Comparison of ENCODE assay signal across 23 cellular contexts in genomic region chr10:102565793-102566192, GRCh38.
A peak's percentile ranks its signal among the peaks of the same experiment; 100 is the strongest.
DNase-seq lines count a peak whose midpoint lies in the region; ATAC-seq, FAIRE-seq and TF ChIP-seq lines count a peak whose summit lies in the region.
"Had no signal": no experiment of that assay in that cellular context is flagged by ENCODE, and none has a peak within 500 bp of the region (broad histone marks: within the 10 kb centered on the region; RNA-seq: fewer than 3 reads in every experiment).

No MANE protein-coding gene starts in this region.

- H4K5ac ChIP-seq in H1 (ENCODE audit: insufficient read length, low read depth, low read length) = no peak overlapping the region

- no peak overlapping the region for H3K18ac ChIP-seq in H1 (ENCODE audit: extremely low read depth, low read length)

- no peak overlapping the region for H4K91ac ChIP-seq in H1 (replicated peaks; ENCODE audit: insufficient read length, low read length)

- no peaks in the 10 kb centered on the region for H3K79me1 ChIP-seq in H1 (ENCODE audit: low read depth, low read length)

- no peak overlapping the region for H2BK5ac ChIP-seq in H1 (ENCODE audit: low read depth, low read length)

- H4K8ac ChIP-seq in H1 (ENCODE audit: extremely low read depth, insufficient read depth, low read length) = no peak overlapping the region

- TF ChIP-seq EP300 in H1 (IDR thresholded peaks at IDR 0.05; ENCODE audit: borderline replicate concordance in 1 of 2, low read depth in 2 of 2, low read length in 2 of 2) = 0 out of 3 replicates have a peak, but pooled peaks of 1 of the 2 experiments have one; percentile 50

- TF ChIP-seq CTCF in DND-41 (IDR thresholded peaks at IDR 0.05; ENCODE audit: borderline replicate concordance, extremely low read depth, low read length, poor library complexity, severe bottlenecking) = peak; percentile 31
- peak; percentile 22 for TF ChIP-seq CTCF in HFF-Myc (IDR thresholded peaks at IDR 0.05; ENCODE audit: low read depth, low read length, missing control alignments)
- peak; percentile 56 to 88 (median 63) for TF ChIP-seq CTCF in H1 (IDR thresholded peaks at IDR 0.05; ENCODE audit: control extremely low read depth in 1 of 3, insufficient read depth in 1 of 3, low read depth in 1 of 3, low read length in 3 of 3)

- H3K9me3 ChIP-seq in DND-41 (ENCODE audit: insufficient read depth, low read length, severe bottlenecking) (no peaks in the 10 kb centered on the region), H1 (ENCODE audit: insufficient read depth in 2 of 2, low read depth in 1 of 2, low read length in 1 of 2) (no peaks in the 10 kb centered on the region; a peak in 1 of 4 replicates)
- H3K9me3 ChIP-seq: transverse colon had no signal

- no peaks in the 10 kb centered on the region for H3K23me2 ChIP-seq in H1 (ENCODE audit: low read depth, low read length)

- H2BK12ac ChIP-seq in H1 (ENCODE audit: low read depth, low read length) = no peak overlapping the region

- H2AFZ ChIP-seq in DND-41 (ENCODE audit: low read depth, low read length) = no peak overlapping the region
- no peak overlapping the region for H2AFZ ChIP-seq in H1 (ENCODE audit: low read length)

- DNase-seq in DND-41 (no peak), HFF-Myc (ENCODE audit: extremely low read depth, low read depth) (no peak), H1 (ENCODE audit: low read depth in 1 of 2, low spot score in 2 of 2) (peak; percentile 77 to 78), islet precursor cell (peak; percentile 66), cerebellar cortex (ENCODE audit: low spot score) (no peak), NCI-H2029 (lab: John Stamatoyannopoulos, UW) (no peak), H4 (ENCODE audit: low spot score) (no peak)
- DNase-seq: activated CD4-positive, alpha-beta T cell treated with anti-CD3 and anti-CD28 coated beads for 36 hours; activated T-cell treated with anti-CD3 and anti-CD28 coated beads for 4 hours; aorta; DMS 273 treated with DMSO at 0.1 percent for 48 hours; effector CD8-positive, alpha-beta T cell; erythroblast; left cardiac atrium; NCI-H1092; NCI-H187 treated with DMSO at 0.1 percent for 48 hours; NCI-H69; SIG-M5; transverse colon had no signal

- no peaks in the 10 kb centered on the region for H3K36me3 ChIP-seq in DND-41 (ENCODE audit: insufficient read depth, low read length)
- no peaks in the 10 kb centered on the region for H3K36me3 ChIP-seq in H1 (ENCODE audit: control insufficient read depth in 2 of 4, insufficient read depth in 4 of 4, low read length in 3 of 4)
- H3K36me3 ChIP-seq: cardiac muscle cell, transverse colon had no signal

- peak; percentile 58 to 69 for TF ChIP-seq RAD21 in H1 (IDR thresholded peaks at IDR 0.05 in 1 of 2, conservative IDR thresholded peaks at IDR 0.05 in 1 of 2; ENCODE audit: low read depth in 2 of 2, low read length in 2 of 2)

- H3K4me1 ChIP-seq in DND-41 (ENCODE audit: insufficient read depth, low read length) = no peaks in the 10 kb centered on the region
- 0 out of 7 replicates have a peak, but pooled peaks cover 0 to 3% (median 0%) of the 10 kb centered on the region in 4 experiments for H3K4me1 ChIP-seq in H1 (replicated peaks in 1 of 4; ENCODE audit: control insufficient read depth in 3 of 4, insufficient read depth in 4 of 4, low read length in 3 of 4)
- H3K4me1 ChIP-seq: transverse colon had no signal

- 25% methylated on average over 8 of the region's 8 CpGs; no CpG with 5 or more reads in 1 of the 2 experiments for WGBS in H1 (ENCODE audit: extremely low coverage in 1 of 2, insufficient coverage in 1 of 2, insufficient read length in 1 of 2, insufficient replicate concordance in 2 of 2, low coverage in 1 of 2, low lambda C conversion rate in 2 of 2, missing lambda C conversion rate in 1 of 2), 2 experiments

- POLR2A ChIA-PET in H1 (lab: Charles Lee; ENCODE audit: partially characterized antibody) = interaction anchor here (0.6 kb wide), 1 partner anchor 9 kb away, joined by 3 read pairs; no protein-coding TSS in a partner anchor

- no peak overlapping the region for H3K9ac ChIP-seq in DND-41 (ENCODE audit: low read depth, low read length)
- H3K9ac ChIP-seq in H1 (replicated peaks in 1 of 4; ENCODE audit: extremely low read depth in 1 of 4, low read depth in 3 of 4, low read length in 3 of 4) = no peak overlapping the region

- CTCF ChIA-PET in H1 (lab: Charles Lee; ENCODE audit: partially characterized antibody) = interaction anchor here (0.8 to 7.0 kb wide), 18 partner anchors 9 to 191 kb away, joined by 3 to 46 read pairs (median 4); partner anchors contain the start of genes SUFU and TRIM8

- H3K4me3 ChIP-seq in DND-41 (ENCODE audit: low read depth in 1 of 2, low read length in 2 of 2) = no peak overlapping the region
- H3K4me3 ChIP-seq in HFF-Myc (replicated peaks; ENCODE audit: low read depth, low read length) = no peak overlapping the region
- no peak overlapping the region for H3K4me3 ChIP-seq in H1 (ENCODE audit: extremely low read depth in 1 of 4, insufficient read depth in 2 of 4, low read depth in 3 of 4, low read length in 4 of 4)
- H3K4me3 ChIP-seq: cardiac muscle cell, coronary artery, transverse colon had no signal

- H2BK120ac ChIP-seq in H1 (replicated peaks; ENCODE audit: low read depth, low read length) = no peak overlapping the region

- no peak for TF ChIP-seq POLR2A in H1 (IDR thresholded peaks at IDR 0.05; ENCODE audit: control extremely low read depth in 1 of 2, low read depth in 2 of 2, low read length in 2 of 2)

- H3K79me2 ChIP-seq in DND-41 (ENCODE audit: insufficient read depth, low read length) = no peaks in the 10 kb centered on the region
- no peaks in the 10 kb centered on the region for H3K79me2 ChIP-seq in H1 (ENCODE audit: control insufficient read depth in 1 of 2, insufficient read depth in 2 of 2, low read length in 2 of 2)

- H3K27me3 ChIP-seq in DND-41 (ENCODE audit: insufficient read depth, low read length, poor library complexity) = no peaks in the 10 kb centered on the region
- peaks cover 10 to 49% (median 37%) of the 10 kb centered on the region in 4 experiments for H3K27me3 ChIP-seq in H1 (replicated peaks in 1 of 4; ENCODE audit: control insufficient read depth in 3 of 4, extremely low read depth in 1 of 4, insufficient read depth in 3 of 4, low read length in 3 of 4)
- H3K27me3 ChIP-seq: cardiac muscle cell, transverse colon had no signal

- no peak for ATAC-seq in DND-41 (ENCODE audit: insufficient read depth, low read depth)
- no peak for ATAC-seq in HG02852 (IDR thresholded peaks at IDR 0.05; ENCODE audit: unreplicated experiment)
- ATAC-seq: activated CD4-positive, alpha-beta T cell treated with anti-CD3 and anti-CD28 coated beads for 36 hours; left cardiac atrium; stimulated activated effector memory CD8-positive, alpha-beta T cell treated with anti-CD3 and anti-CD28 coated beads, Interleukin-12 subunit alpha, Interleukin-12 subunit beta, amount 100 ng/mL, for 72 hours had no signal

- no peak overlapping the region for H2BK20ac ChIP-seq in H1 (ENCODE audit: low read length)

- H4K20me1 ChIP-seq in DND-41 (ENCODE audit: insufficient read depth, low read length) (no peaks in the 10 kb centered on the region; the same call in 1 of the 2 replicates), H1 (replicated peaks in 1 of 2; ENCODE audit: control insufficient read depth in 1 of 2, insufficient read depth in 2 of 2, low read length in 2 of 2) (peaks cover 8 to 14% of the 10 kb centered on the region in 2 experiments)

- FAIRE-seq in H1 (lab: Jason Lieb, UNC) = peak; percentile 95

- H3K56ac ChIP-seq in H1 (replicated peaks; ENCODE audit: insufficient read length, low read depth, low read length) = no peak overlapping the region

- H3K4me2 ChIP-seq in DND-41 (ENCODE audit: insufficient read depth, low read length) = no peak overlapping the region
- peak overlapping the region in 1 of 2 experiments; percentile 30; a peak in 1 of 4 replicates for H3K4me2 ChIP-seq in H1 (ENCODE audit: insufficient read depth in 1 of 2, low read depth in 2 of 2, low read length in 2 of 2)

- H2AK5ac ChIP-seq in H1 (ENCODE audit: low read depth, low read length) = no peak overlapping the region

- H3K4ac ChIP-seq in H1 (replicated peaks; ENCODE audit: insufficient read length, low read depth, low read length) = no peak overlapping the region

- no peak overlapping the region for H3K23ac ChIP-seq in H1 (ENCODE audit: insufficient read length)

- H3K27ac ChIP-seq in DND-41 (ENCODE audit: low read length) (no peak overlapping the region), H1 (ENCODE audit: low read depth, low read length) (no peak overlapping the region)
- H3K27ac ChIP-seq: cardiac muscle cell, coronary artery, transverse colon had no signal

- no peak overlapping the region for H2BK15ac ChIP-seq in H1 (ENCODE audit: low read length)

- no peak overlapping the region for H3K14ac ChIP-seq in H1 (ENCODE audit: insufficient read length)

TF ChIP-seq in H1, 55 proteins besides CTCF, POLR2A, EP300 and RAD21 (continues in another document):
- TF ChIP-seq NANOG (IDR thresholded peaks at IDR 0.05; ENCODE audit: insufficient read depth, low read depth, low read length, poor library complexity, severe bottlenecking) (peak; percentile 96), SP1 (IDR thresholded peaks at IDR 0.05; ENCODE audit: low read depth, low read length) (peak; percentile 57; the same call in 1 of the 2 replicates), TAF1 (IDR thresholded peaks at IDR 0.05; ENCODE audit: low read depth, low read length) (no peak), EZH2 (IDR thresholded peaks at IDR 0.05; ENCODE audit: low read depth, low read length, severe bottlenecking) (no peak), SIN3A (conservative IDR thresholded peaks at IDR 0.05 in 1 of 2, IDR thresholded peaks at IDR 0.05 in 1 of 2; ENCODE audit: low read depth in 1 of 2, low read length in 2 of 2) (0 out of 4 replicates have a peak, but pooled peaks of 1 of the 2 experiments have one; percentile 41), GTF2F1 (IDR thresholded peaks at IDR 0.05; ENCODE audit: borderline replicate concordance, low read depth, low read length) (no peak), SP4 (IDR thresholded peaks at IDR 0.05; ENCODE audit: low read length) (peak; percentile 61; the same call in 1 of the 2 replicates), KDM1A (IDR thresholded peaks at IDR 0.05; ENCODE audit: borderline replicate concordance, low read length) (0 out of 2 replicates have a peak, but pooled peaks have one; percentile 22), BCL11A (IDR thresholded peaks at IDR 0.05; ENCODE audit: low read depth in 2 of 2, low read length in 2 of 2) (peak in 1 of 2 experiments; percentile 58), JUN (IDR thresholded peaks at IDR 0.05; ENCODE audit: low read depth, low read length) (no peak), TAF7 (optimal IDR thresholded peaks at IDR 0.05; ENCODE audit: borderline replicate concordance, low read depth, low read length) (no peak), USF2 (IDR thresholded peaks at IDR 0.05; ENCODE audit: low read length) (no peak)

Comparison
In these comparisons a context has a peak if more than half of its experiments do, and no peak if none do; other contexts are left out.
1. DNase-seq: peak in H1 (2 of 2) and islet precursor cell (single experiment); none in DND-41 (single experiment), HFF-Myc (single experiment), cerebellar cortex (single experiment), NCI-H2029 (single experiment) and H4 (single experiment).
2. Peak in every context shown above with its lines, with median percentiles within 50 percentile points of each other: CTCF ChIP-seq.